In genomic region chr10:8063935-8064334, GRCh38 we compare ENCODE assay signal across 21 cellular contexts. TPM values are rescaled to one million over a fixed set of nuclear protein-coding genes. Genes with fewer than 3 reads are reported as not detected.
A peak's percentile ranks its signal among the peaks of the same experiment; 100 is the strongest.
DNase-seq lines count a peak whose midpoint lies in the region; ATAC-seq, FAIRE-seq and TF ChIP-seq lines count a peak whose summit lies in the region.
"Had no signal": no experiment of that assay in that cellular context is flagged by ENCODE, and none has a peak within 500 bp of the region (broad histone marks: within the 10 kb centered on the region; RNA-seq: fewer than 3 reads in every experiment).

No MANE protein-coding gene starts in this region.

- H4K20me1 ChIP-seq in astrocyte (ENCODE audit: insufficient read depth, low read length), result no peaks in the 10 kb centered on the region

- H3K27ac Mint-ChIP-seq in stimulated activated naive CD8-positive, alpha-beta T cell treated with anti-CD3 and anti-CD28 coated beads, Interleukin-15, Interleukin-2, amounts not matched to agents 100 ng/mL and 50 ng/mL, for 24 hours, result peak overlapping the region; percentile 52
- no peak overlapping the region for H3K27ac Mint-ChIP-seq in astrocyte (ENCODE audit: unreplicated experiment)

- no peaks in the 10 kb centered on the region for H3K27me3 Mint-ChIP-seq in stimulated activated naive CD8-positive, alpha-beta T cell treated with anti-CD3 and anti-CD28 coated beads, Interleukin-15, Interleukin-2, amounts not matched to agents 100 ng/mL and 50 ng/mL, for 24 hours
- peaks cover 5% of the 10 kb centered on the region for H3K27me3 Mint-ChIP-seq in astrocyte (ENCODE audit: low read depth, unreplicated experiment)

- H3K27ac ChIP-seq in astrocyte (ENCODE audit: low read depth, low read length), result no peak overlapping the region
- H3K27ac ChIP-seq in mesodermal cell (ENCODE audit: low read depth, low read length, severe bottlenecking), result peak overlapping the region; percentile 58
- H3K27ac ChIP-seq: body of pancreas, dorsolateral prefrontal cortex, neutrophil, upper lobe of right lung had no signal

- no peak for FAIRE-seq in astrocyte (lab: Jason Lieb, UNC)
- FAIRE-seq: H54 had no signal

- H2AFZ ChIP-seq in astrocyte (ENCODE audit: low read depth, low read length), result no peak overlapping the region

- H3K4me3 ChIP-seq in astrocyte (ENCODE audit: insufficient read depth, low read depth, low read length) (no peak overlapping the region), mesodermal cell (ENCODE audit: extremely low read depth, insufficient read depth, low read length, poor library complexity, severe bottlenecking) (no peak overlapping the region)
- H3K4me3 ChIP-seq: body of pancreas, dorsolateral prefrontal cortex, upper lobe of right lung had no signal

- no peak for ATAC-seq in stimulated activated naive CD8-positive, alpha-beta T cell treated with anti-CD3 and anti-CD28 coated beads, Interleukin-15, Interleukin-2, amounts not matched to agents 100 U/mL and 50 U/mL, for 24 hours
- ATAC-seq in GM18909 (IDR thresholded peaks at IDR 0.05; ENCODE audit: poor library complexity, unreplicated experiment) (no peak), GM18870 (IDR thresholded peaks at IDR 0.05; ENCODE audit: unreplicated experiment) (no peak)
- ATAC-seq: body of pancreas, right cardiac atrium, upper lobe of right lung had no signal

- 54 to 60% methylated on average over 12 of the region's 13 CpGs for WGBS in mesodermal cell (ENCODE audit: insufficient coverage in 2 of 2), 2 experiments

- no peak overlapping the region for H3K9ac ChIP-seq in astrocyte (ENCODE audit: low read length)

- no peaks in the 10 kb centered on the region for H3K9me3 ChIP-seq in astrocyte (ENCODE audit: insufficient read depth, low read depth, low read length)
- no peaks in the 10 kb centered on the region for H3K9me3 ChIP-seq in mesodermal cell (ENCODE audit: control insufficient read depth, low read length)
- H3K9me3 ChIP-seq: body of pancreas, neutrophil, upper lobe of right lung had no signal

- H3K36me3 Mint-ChIP-seq in stimulated activated naive CD8-positive, alpha-beta T cell treated with anti-CD3 and anti-CD28 coated beads, Interleukin-15, Interleukin-2, amounts not matched to agents 100 ng/mL and 50 ng/mL, for 24 hours (ENCODE audit: low read depth), result peaks cover 91% of the 10 kb centered on the region
- peaks cover 8% of the 10 kb centered on the region for H3K36me3 Mint-ChIP-seq in astrocyte (ENCODE audit: low read depth, unreplicated experiment)
- H3K36me3 Mint-ChIP-seq: IgD-negative memory B cell had no signal

- no peaks in the 10 kb centered on the region for H3K79me2 ChIP-seq in astrocyte (ENCODE audit: insufficient read depth, low read length)

- no peak for TF ChIP-seq CTCF in astrocyte (IDR thresholded peaks at IDR 0.05; ENCODE audit: insufficient read depth, low read depth, low read length)

- H3K4me3 Mint-ChIP-seq in stimulated activated naive CD8-positive, alpha-beta T cell treated with anti-CD3 and anti-CD28 coated beads, Interleukin-15, Interleukin-2, amounts not matched to agents 100 ng/mL and 50 ng/mL, for 24 hours, result peak overlapping the region; percentile 53
- no peak overlapping the region for H3K4me3 Mint-ChIP-seq in astrocyte (ENCODE audit: unreplicated experiment)
- H3K4me3 Mint-ChIP-seq: IgD-negative memory B cell had no signal

- H3K36me3 ChIP-seq in astrocyte (ENCODE audit: insufficient read depth, low read length), result no peaks in the 10 kb centered on the region
- H3K36me3 ChIP-seq in mesodermal cell (ENCODE audit: control insufficient read depth, insufficient read depth, low read length), result peaks cover 82% of the 10 kb centered on the region
- H3K36me3 ChIP-seq: neutrophil, upper lobe of right lung had no signal

- H3K27me3 ChIP-seq in astrocyte (ENCODE audit: insufficient read depth, low read length), result peaks cover 29% of the 10 kb centered on the region

- H3K4me2 ChIP-seq in astrocyte (ENCODE audit: low read length), result peak overlapping the region; percentile 48

- H3K4me1 ChIP-seq in astrocyte (ENCODE audit: insufficient read depth, low read length), result peaks cover 24% of the 10 kb centered on the region
- H3K4me1 ChIP-seq in mesodermal cell (ENCODE audit: control insufficient read depth, insufficient read depth, low read length, poor library complexity, severe bottlenecking), result peaks cover 69% of the 10 kb centered on the region
- H3K4me1 ChIP-seq: body of pancreas had no signal

- H3K4me1 Mint-ChIP-seq in stimulated activated naive CD8-positive, alpha-beta T cell treated with anti-CD3 and anti-CD28 coated beads, Interleukin-15, Interleukin-2, amounts not matched to agents 100 ng/mL and 50 ng/mL, for 24 hours (ENCODE audit: low read depth), result peaks cover 99% of the 10 kb centered on the region
- H3K4me1 Mint-ChIP-seq in astrocyte (ENCODE audit: low read depth, unreplicated experiment), result peaks cover 71% of the 10 kb centered on the region

- no peak for DNase-seq in stimulated activated naive CD8-positive, alpha-beta T cell treated with anti-CD3 and anti-CD28 coated beads, Interleukin-15, Interleukin-2, amounts not matched to agents 100 U/mL and 50 U/mL, for 24 hours
- no peak for DNase-seq in astrocyte (ENCODE audit: low read depth)
- no peak for DNase-seq in SIG-M5 treated with dmso at 0.1 percent for 504 hours (lab: John Stamatoyannopoulos, UW; ENCODE audit: unreplicated experiment)
- DNase-seq in DMS53 treated with DMSO at 0.1 percent for 48 hours (lab: John Stamatoyannopoulos, UW; ENCODE audit: unreplicated experiment), result no peak
- DNase-seq: activated CD4-positive, alpha-beta T cell treated with anti-CD3 and anti-CD28 coated beads for 48 hours; activated effector memory CD4-positive, alpha-beta T cell treated with anti-CD3 and anti-CD28 coated beads, Interleukin-2, amount 50 U/mL, for 16 hours; body of pancreas; hypothalamus; NCI-H82; right cardiac atrium; RPMI8226; stimulated activated CD4-positive, alpha-beta T cell treated with anti-CD3 and anti-CD28 coated beads, Interleukin-4, amount 100 ng/mL, for 1 hour; upper lobe of right lung had no signal

- no peaks in the 10 kb centered on the region for H3K9me3 Mint-ChIP-seq in stimulated activated naive CD8-positive, alpha-beta T cell treated with anti-CD3 and anti-CD28 coated beads, Interleukin-15, Interleukin-2, amounts not matched to agents 100 ng/mL and 50 ng/mL, for 24 hours
- no peaks in the 10 kb centered on the region for H3K9me3 Mint-ChIP-seq in astrocyte (ENCODE audit: unreplicated experiment)
- H3K9me3 Mint-ChIP-seq: IgD-negative memory B cell had no signal

RNA-seq across cellular contexts. Expression of gene GATA3, which starts 9.4 kb away (rescaled TPM):
- 11.8 and 17.6 TPM in 2 replicates for total RNA-seq in astrocyte
- 41.5 TPM for polyA plus RNA-seq in mesodermal cell (2013, experiment 1 of 2)
- polyA plus RNA-seq in mesodermal cell (2013, experiment 2 of 2), result 28.9 TPM
